ENCODE assay signal across 8 cellular contexts in the genomic region with DNA sequence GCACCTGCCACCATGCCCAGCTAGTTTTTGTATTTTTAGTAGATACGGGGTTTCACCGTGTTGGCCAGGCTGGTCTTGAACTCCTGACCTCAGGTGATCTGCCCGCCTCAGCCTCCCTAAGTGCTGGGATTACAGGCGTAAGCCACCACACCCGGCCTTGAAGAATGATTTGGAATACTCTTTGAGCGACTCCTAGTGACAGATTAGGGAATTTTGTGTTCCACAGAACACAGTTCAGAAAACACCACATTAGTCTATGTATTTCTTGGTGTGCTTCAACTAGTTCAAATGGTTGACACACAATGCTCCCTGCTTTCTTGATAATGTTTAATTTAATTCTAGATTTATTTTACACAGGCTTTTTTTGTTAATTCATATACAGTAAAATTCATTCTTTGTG.
DNase-seq lines count a peak whose midpoint lies in the region; ATAC-seq, FAIRE-seq and TF ChIP-seq lines count a peak whose summit lies in the region.
"Not testable (repeated sequence)": the region's sequence is repeated elsewhere in the genome, so short reads cannot be mapped to it uniquely, and the experiment has no call there.

No MANE protein-coding gene starts in this region.

- BruUV-seq in Panc1 (replicated peaks; lab: Mats Ljungman, UMichigan); HepG2 (replicated peaks; lab: Mats Ljungman, UMichigan): not testable (repeated sequence)

- not testable (repeated sequence) for H3K27ac ChIP-seq in C4-2B; MM.1S (ENCODE audit: low read length); Panc1 (ENCODE audit: low read length); HepG2 (ENCODE audit: extremely low read length, insufficient read depth, low read length)

- not testable (repeated sequence) for TF ChIP-seq RAD21 in HepG2 (CRISPR knock-in tag; IDR thresholded peaks at IDR 0.05)

- intact Hi-C loops in Panc1 (cut with micrococcal nuclease; ENCODE audit: unreplicated experiment): not testable (repeated sequence)
- intact Hi-C loops in HepG2 (cut with micrococcal nuclease; ENCODE audit: unreplicated experiment): loop anchor here (10.0 kb wide), 1 partner anchor 910 kb away; no protein-coding TSS in a partner anchor

- CTCF ChIA-PET in Panc1 (lab: Charles Lee): interaction anchor here (0.6 kb wide), 1 partner anchor 11 kb away, joined by 3 read pairs; no protein-coding TSS in a partner anchor
- CTCF ChIA-PET in HepG2 (lab: Yijun Ruan, JAX; ENCODE audit: low intra/inter-chr PET ratio, low total read pairs): interaction anchor here (0.6 kb wide), 1 partner anchor 879 kb away, joined by 3 read pairs; no protein-coding TSS in a partner anchor

- not testable (repeated sequence) for H3K9me3 Mint-ChIP-seq in HFFc6; chondrocyte (ENCODE audit: low read depth)

- H3K27me3 ChIP-seq in MM.1S (replicated peaks; ENCODE audit: insufficient read depth, low read length); Panc1 (ENCODE audit: control insufficient read depth, insufficient read depth, low read length); HepG2 (ENCODE audit: control insufficient read depth in 1 of 2, insufficient read depth in 2 of 2, low read length in 2 of 2): not testable (repeated sequence)

- H3K9me3 ChIP-seq in MM.1S (replicated peaks; ENCODE audit: insufficient read depth, low read length); Panc1 (ENCODE audit: control insufficient read depth, insufficient read depth, low read depth, low read length); HepG2 (ENCODE audit: low read length): not testable (repeated sequence)

- H2AFZ ChIP-seq in MM.1S (ENCODE audit: low read length); HepG2 (ENCODE audit: low read length): not testable (repeated sequence)

- H3K4me1 Mint-ChIP-seq in HFFc6 (ENCODE audit: low read depth); chondrocyte (ENCODE audit: low read depth): not testable (repeated sequence)

- H3K27ac Mint-ChIP-seq in HFFc6; chondrocyte (ENCODE audit: unreplicated experiment): not testable (repeated sequence)

- POLR2A ChIA-PET in Panc1 (lab: Charles Lee); HepG2 (lab: Yijun Ruan, JAX): not testable (repeated sequence)

- ATAC-seq in Panc1, HepG2: not testable (repeated sequence)

- FAIRE-seq in HepG2 (lab: Jason Lieb, UNC): not testable (repeated sequence)

- H3K4me3 Mint-ChIP-seq in HFFc6; chondrocyte (ENCODE audit: unreplicated experiment): not testable (repeated sequence)

- not testable (repeated sequence) for H3K36me3 Mint-ChIP-seq in HFFc6 (ENCODE audit: low read depth); chondrocyte (ENCODE audit: low read depth)

- H3K79me2 ChIP-seq in MM.1S (ENCODE audit: low read length); HepG2 (ENCODE audit: insufficient read depth, low read length): not testable (repeated sequence)

- H3F3A ChIP-seq in MM.1S (ENCODE audit: insufficient read depth, low read length): not testable (repeated sequence)

- WGBS in HepG2 (ENCODE audit: low lambda C conversion rate): 19% methylated on average over 6 of the region's 6 CpGs

- not testable (repeated sequence) for DNase-seq in HFFc6; MM.1S; Panc1 (ENCODE audit: low read depth, low spot score); chondrocyte (ENCODE audit: low spot score)
- DNase-seq in KBM-7: peak; percentile 10
- DNase-seq in HepG2 (ENCODE audit: low spot score): peak; percentile 15

- in situ Hi-C loops in KBM-7 (cut with MboI; ENCODE audit: low pct_unique_long_range_greater_than_20kb, low sequenced_read_pairs); Panc1 (cut with HindIII; ENCODE audit: low pct_unique_long_range_greater_than_20kb, low sequenced_read_pairs); HepG2 (cut with HindIII; ENCODE audit: extremely low pct_ligation_motif_present, low pct_unique_long_range_greater_than_20kb): not testable (repeated sequence)

- not testable (repeated sequence) for H4K20me1 ChIP-seq in MM.1S (ENCODE audit: insufficient read depth, low read length); HepG2 (ENCODE audit: insufficient read depth, low read length)

- not testable (repeated sequence) for H3K4me3 ChIP-seq in GM12875 (ENCODE audit: low read depth, low read length); MM.1S (ENCODE audit: low read length); Panc1 (ENCODE audit: low read depth in 2 of 2, low read length in 2 of 2); HepG2 (replicated peaks in 1 of 3; ENCODE audit: insufficient read depth in 1 of 3, low read depth in 2 of 3, low read length in 3 of 3)

- H3K4me2 ChIP-seq in MM.1S (ENCODE audit: low read depth, low read length); HepG2 (ENCODE audit: low read depth, low read length): not testable (repeated sequence)

- not testable (repeated sequence) for H3K27me3 Mint-ChIP-seq in HFFc6 (ENCODE audit: insufficient read depth); chondrocyte (ENCODE audit: low read depth)

- H3K9ac ChIP-seq in MM.1S (ENCODE audit: low read length); HepG2 (ENCODE audit: insufficient read depth, low read depth, low read length): not testable (repeated sequence)

- not testable (repeated sequence) for TF ChIP-seq POLR2A in HepG2 (IDR thresholded peaks at IDR 0.05; ENCODE audit: insufficient read depth in 1 of 2, low read depth in 2 of 2, low read length in 2 of 2)

- H3K9me2 ChIP-seq in MM.1S (replicated peaks; ENCODE audit: insufficient read depth, low read length): not testable (repeated sequence)

- H3K4me1 ChIP-seq in MM.1S (ENCODE audit: low read length); Panc1 (ENCODE audit: control insufficient read depth, insufficient read depth, low read length); HepG2 (ENCODE audit: insufficient read depth, low read length): not testable (repeated sequence)

- H3K36me3 ChIP-seq in MM.1S (replicated peaks; ENCODE audit: insufficient read depth, low read length); Panc1 (ENCODE audit: control insufficient read depth, insufficient read depth, low read length); HepG2 (replicated peaks in 1 of 2; ENCODE audit: control insufficient read depth in 1 of 2, insufficient read depth in 2 of 2, low read length in 2 of 2): not testable (repeated sequence)

- TF ChIP-seq EP300 in HepG2 (IDR thresholded peaks at IDR 0.05; ENCODE audit: low read depth in 2 of 2, low read length in 2 of 2); HepG2 (CRISPR knock-in tag; IDR thresholded peaks at IDR 0.05; ENCODE audit: borderline replicate concordance): not testable (repeated sequence)

- TF ChIP-seq CTCF in C4-2B (conservative IDR thresholded peaks at IDR 0.05) (peak; percentile 65), GM12875 (IDR thresholded peaks at IDR 0.05; ENCODE audit: borderline replicate concordance, insufficient read depth, low read depth, low read length) (0 out of 2 replicates have a peak, but pooled peaks have one; percentile 5), HFFc6 (IDR thresholded peaks at IDR 0.05) (peak; percentile 48), MM.1S (IDR thresholded peaks at IDR 0.05; ENCODE audit: low read length) (peak; percentile 8; the same call in 1 of the 2 replicates), Panc1 (IDR thresholded peaks at IDR 0.05) (peak; percentile 47), chondrocyte (IDR thresholded peaks at IDR 0.05) (peak; percentile 15), HepG2 (CRISPR knock-in tag; IDR thresholded peaks at IDR 0.05) (peak; percentile 52)

TF ChIP-seq in HepG2, 621 proteins besides CTCF, POLR2A, EP300 and RAD21:
- TF ChIP-seq STAG1 (CRISPR knock-in tag; IDR thresholded peaks at IDR 0.05): peak; percentile 53
TF ChIP-seq in HepG2: peak in this region for 1; not testable (repeated sequence) for 620.

Comparison
In these comparisons a context has a peak if more than half of its experiments do, and no peak if none do; other contexts are left out.
1. CTCF ChIP-seq: peak in every context shown above with its lines; median percentile 65 in C4-2B; 52 in HepG2; 48 in HFFc6; 47 in Panc1; 15 in chondrocyte; 8 in MM.1S; 5 in GM12875.